Comparison of ENCODE assay signal across 20 cellular contexts in genomic region chr6:77461796-77462195, GRCh38. TPM values are rescaled to one million over a fixed set of nuclear protein-coding genes. Genes with fewer than 3 reads are reported as not detected.
DNase-seq lines count a peak whose midpoint lies in the region; ATAC-seq, FAIRE-seq and TF ChIP-seq lines count a peak whose summit lies in the region.
"Had no signal": no experiment of that assay in that cellular context is flagged by ENCODE, and none has a peak within 500 bp of the region (broad histone marks: within the 10 kb centered on the region; RNA-seq: fewer than 3 reads in every experiment).

No MANE protein-coding gene starts in this region.

- H3K4ac ChIP-seq in H1 (replicated peaks; ENCODE audit: insufficient read length, low read depth, low read length), result no peak overlapping the region

- H4K8ac ChIP-seq in H1 (ENCODE audit: extremely low read depth, insufficient read depth, low read length), result no peak overlapping the region

- no peak overlapping the region for H2BK15ac ChIP-seq in H1 (ENCODE audit: low read length)

- ATAC-seq in aorta (ENCODE audit: low FRiP score) (no peak), right lobe of liver (no peak)
- ATAC-seq: activated naive CD4-positive, alpha-beta T cell treated with anti-CD3 and anti-CD28 coated beads, Interleukin-2, amount 50 U/mL, for 72 hours; K562 had no signal

- H3K79me1 ChIP-seq in H1 (ENCODE audit: low read depth, low read length), result no peaks in the 10 kb centered on the region

- H3K4me1 ChIP-seq in mammary epithelial cell (ENCODE audit: insufficient read depth, low read length), result peaks cover 29% of the 10 kb centered on the region
- H3K4me1 ChIP-seq in breast epithelium, result no peaks in the 10 kb centered on the region
- H3K4me1 ChIP-seq in H1 (replicated peaks in 1 of 4; ENCODE audit: control insufficient read depth in 3 of 4, insufficient read depth in 4 of 4, low read length in 3 of 4), result peaks cover 0 to 5% (median 3%) of the 10 kb centered on the region in 4 experiments; a peak in 6 of 7 replicates
- peaks cover 11% of the 10 kb centered on the region for H3K4me1 ChIP-seq in mucosa of stomach (ENCODE audit: control insufficient read depth, insufficient read depth, low read length)
- peaks cover 0 to 5% of the 10 kb centered on the region in 2 donors for H3K4me1 ChIP-seq in aorta (ENCODE audit: control insufficient read depth in 1 of 2, insufficient read depth in 2 of 2, low read length in 2 of 2)
- peaks cover 0 to 17% (median 0%) of the 10 kb centered on the region in 4 donors for H3K4me1 ChIP-seq in right lobe of liver

- no peak overlapping the region for H2BK5ac ChIP-seq in H1 (ENCODE audit: low read depth, low read length)

- no peaks in the 10 kb centered on the region for H3K36me3 ChIP-seq in mammary epithelial cell (ENCODE audit: insufficient read depth, low read length)
- no peaks in the 10 kb centered on the region for H3K36me3 ChIP-seq in breast epithelium
- no peaks in the 10 kb centered on the region for H3K36me3 ChIP-seq in H1 (ENCODE audit: control insufficient read depth in 2 of 4, insufficient read depth in 4 of 4, low read length in 3 of 4)
- H3K36me3 ChIP-seq in mucosa of stomach (ENCODE audit: control insufficient read depth, insufficient read depth, low read length), result no peaks in the 10 kb centered on the region
- no peaks in the 10 kb centered on the region for H3K36me3 ChIP-seq in aorta (ENCODE audit: control insufficient read depth in 1 of 2, insufficient read depth in 2 of 2, low read length in 1 of 2)
- no peaks in the 10 kb centered on the region for H3K36me3 ChIP-seq in right lobe of liver
- H3K36me3 ChIP-seq: SJSA1, thyroid gland had no signal

- H3K14ac ChIP-seq in H1 (ENCODE audit: insufficient read length), result no peak overlapping the region

- no peak for TF ChIP-seq RAD21 in H1 (IDR thresholded peaks at IDR 0.05 in 1 of 2, conservative IDR thresholded peaks at IDR 0.05 in 1 of 2; ENCODE audit: low read depth in 2 of 2, low read length in 2 of 2)

- H3K23ac ChIP-seq in H1 (ENCODE audit: insufficient read length), result no peak overlapping the region

- POLR2A ChIA-PET in H1 (lab: Charles Lee; ENCODE audit: partially characterized antibody), result no interaction called here

- no peak for FAIRE-seq in H1 (lab: Jason Lieb, UNC)
- FAIRE-seq: endometrium, GM18507, islet of Langerhans, K562 had no signal

- H3K23me2 ChIP-seq in H1 (ENCODE audit: low read depth, low read length), result peaks cover 34% of the 10 kb centered on the region

- 88% methylated on average over 7 of the region's 8 CpGs for WGBS in mammary epithelial cell (ENCODE audit: low coverage, missing lambda C conversion rate)
- 63% methylated on average over 8 of the region's 8 CpGs; no CpG with 5 or more reads in 1 of the 2 experiments for WGBS in H1 (ENCODE audit: extremely low coverage in 1 of 2, insufficient coverage in 1 of 2, insufficient read length in 1 of 2, insufficient replicate concordance in 2 of 2, low coverage in 1 of 2, low lambda C conversion rate in 2 of 2, missing lambda C conversion rate in 1 of 2), 2 experiments
- 45 to 47% methylated on average over 8 of the region's 8 CpGs for WGBS in aorta, 2 donors
- WGBS in right lobe of liver (ENCODE audit: insufficient coverage, low coverage, low lambda C conversion rate, missing lambda C conversion rate), result 65% methylated on average over 7 of the region's 8 CpGs

- no peak overlapping the region for H2BK120ac ChIP-seq in H1 (replicated peaks; ENCODE audit: low read depth, low read length)

- H3K27ac ChIP-seq in mammary epithelial cell (ENCODE audit: insufficient read depth, low read depth, low read length) (no peak overlapping the region), breast epithelium (no peak overlapping the region), H1 (ENCODE audit: low read depth, low read length) (no peak overlapping the region), aorta (ENCODE audit: low read depth in 1 of 2, low read length in 2 of 2) (peak overlapping the region; percentile 13 to 18), right lobe of liver (no peak overlapping the region)
- H3K27ac ChIP-seq: SJSA1, thyroid gland had no signal

- dilution Hi-C loops in mammary epithelial cell (cut with HindIII; ENCODE audit: low sequenced_read_pairs), result no loop called here

- intact Hi-C loops in mammary epithelial cell (cut with micrococcal nuclease), result loop anchor here (10.0 kb wide), 4 partner anchors 113 to 1233 kb away; no protein-coding TSS in a partner anchor
- intact Hi-C loops in breast epithelium (cut with DNase I; ENCODE audit: low total_unique reads), result no loop called here
- intact Hi-C loops in aorta (cut with DNase I), result loop anchor here (5.0 to 10.0 kb wide), 6 partner anchors 577 to 1771 kb away; partner anchors contain the start of genes HMGN3 (in 1 of the 2) and PHIP (in 1 of the 2)
- intact Hi-C loops in right lobe of liver (cut with DNase I), result no loop called here

- no TSS peak for BruUV-seq in mammary epithelial cell (replicated peaks; lab: Mats Ljungman, UMichigan)

- no peaks in the 10 kb centered on the region for H4K20me1 ChIP-seq in mammary epithelial cell (ENCODE audit: insufficient read depth, low read length)
- no peaks in the 10 kb centered on the region for H4K20me1 ChIP-seq in H1 (replicated peaks in 1 of 2; ENCODE audit: control insufficient read depth in 1 of 2, insufficient read depth in 2 of 2, low read length in 2 of 2)

- H3K18ac ChIP-seq in H1 (ENCODE audit: extremely low read depth, low read length), result no peak overlapping the region

- H3K4me2 ChIP-seq in mammary epithelial cell (ENCODE audit: insufficient read depth, low read depth, low read length) (peak overlapping the region; percentile 91), H1 (ENCODE audit: insufficient read depth in 1 of 2, low read depth in 2 of 2, low read length in 2 of 2) (peak overlapping the region; percentile 99 to 100; a peak in 3 of 4 replicates)

- H3K4me3 ChIP-seq in mammary epithelial cell (replicated peaks in 1 of 3; ENCODE audit: insufficient read depth in 1 of 3, low read depth in 2 of 3, low read length in 3 of 3), result no peak overlapping the region
- no peak overlapping the region for H3K4me3 ChIP-seq in breast epithelium
- peak overlapping the region; percentile 73 to 91 (median 86); a peak in 6 of 8 replicates for H3K4me3 ChIP-seq in H1 (ENCODE audit: extremely low read depth in 1 of 4, insufficient read depth in 2 of 4, low read depth in 3 of 4, low read length in 4 of 4)
- H3K4me3 ChIP-seq in mucosa of stomach (ENCODE audit: low read length), result peak overlapping the region; percentile 16
- H3K4me3 ChIP-seq in aorta (ENCODE audit: low read length in 2 of 2), result peak overlapping the region; percentile 19 to 75
- H3K4me3 ChIP-seq in right lobe of liver, result no peak overlapping the region
- H3K4me3 ChIP-seq: K562, SJSA1, thyroid gland had no signal

- H4K5ac ChIP-seq in H1 (ENCODE audit: insufficient read length, low read depth, low read length), result no peak overlapping the region

- H3K9me3 ChIP-seq in mammary epithelial cell (replicated peaks; ENCODE audit: insufficient read depth, low read length), result no peaks in the 10 kb centered on the region
- H3K9me3 ChIP-seq in breast epithelium, result no peaks in the 10 kb centered on the region
- H3K9me3 ChIP-seq in H1 (ENCODE audit: insufficient read depth in 2 of 2, low read depth in 1 of 2, low read length in 1 of 2), result no peaks in the 10 kb centered on the region
- no peaks in the 10 kb centered on the region for H3K9me3 ChIP-seq in mucosa of stomach (ENCODE audit: control insufficient read depth, low read length)
- H3K9me3 ChIP-seq in aorta (ENCODE audit: control insufficient read depth, low read length), result no peaks in the 10 kb centered on the region
- H3K9me3 ChIP-seq in right lobe of liver, result no peaks in the 10 kb centered on the region
- H3K9me3 ChIP-seq: SJSA1, thyroid gland had no signal

- no peak for TF ChIP-seq EP300 in H1 (IDR thresholded peaks at IDR 0.05; ENCODE audit: borderline replicate concordance in 1 of 2, low read depth in 2 of 2, low read length in 2 of 2)

- TF ChIP-seq POLR2A in breast epithelium (IDR thresholded peaks at IDR 0.05), result no peak
- no peak for TF ChIP-seq POLR2A in H1 (IDR thresholded peaks at IDR 0.05; ENCODE audit: control extremely low read depth in 1 of 2, low read depth in 2 of 2, low read length in 2 of 2)
- TF ChIP-seq POLR2A in right lobe of liver (IDR thresholded peaks at IDR 0.05), result no peak

- in situ Hi-C loops in mammary epithelial cell (cut with MboI; ENCODE audit: low sequenced_read_pairs in 2 of 2), result loop anchor here (10.0 to 25.0 kb wide), 2 partner anchors 774 to 1353 kb away; no protein-coding TSS in a partner anchor

- no peak overlapping the region for H3K9ac ChIP-seq in mammary epithelial cell (ENCODE audit: insufficient read depth, low read length)
- H3K9ac ChIP-seq in H1 (replicated peaks in 1 of 4; ENCODE audit: extremely low read depth in 1 of 4, low read depth in 3 of 4, low read length in 3 of 4), result no peak overlapping the region
- no peak overlapping the region for H3K9ac ChIP-seq in mucosa of stomach (ENCODE audit: low read length)

- H2BK20ac ChIP-seq in H1 (ENCODE audit: low read length), result no peak overlapping the region

- H2AFZ ChIP-seq in mammary epithelial cell (ENCODE audit: low read depth, low read length) (peak overlapping the region; percentile 52), H1 (ENCODE audit: low read length) (no peak overlapping the region)

- TF ChIP-seq CTCF in mammary epithelial cell (conservative IDR thresholded peaks at IDR 0.05 in 1 of 2, IDR thresholded peaks at IDR 0.05 in 1 of 2; ENCODE audit: extremely low read depth in 1 of 2, insufficient read depth in 1 of 2, low read depth in 1 of 2, low read length in 2 of 2) (no peak), breast epithelium (IDR thresholded peaks at IDR 0.05) (no peak), H1 (IDR thresholded peaks at IDR 0.05; ENCODE audit: control extremely low read depth in 1 of 3, insufficient read depth in 1 of 3, low read depth in 1 of 3, low read length in 3 of 3) (no peak), right lobe of liver (IDR thresholded peaks at IDR 0.05) (no peak)

- H2AK5ac ChIP-seq in H1 (ENCODE audit: low read depth, low read length), result no peak overlapping the region

- DNase-seq in mammary epithelial cell, result no peak
- no peak for DNase-seq in breast epithelium (ENCODE audit: low spot score in 2 of 2)
- no peak for DNase-seq in H1 (ENCODE audit: low read depth in 1 of 2, low spot score in 2 of 2)
- no peak for DNase-seq in aorta
- DNase-seq in HT-29 (ENCODE audit: low spot score), result no peak
- DNase-seq in NCI-H82 treated with DMSO at 0.1 percent for 48 hours (lab: John Stamatoyannopoulos, UW; ENCODE audit: unreplicated experiment), result no peak
- no peak for DNase-seq in right lobe of liver
- DNase-seq: activated T-cell treated with anti-CD3 and anti-CD28 coated beads, Interleukin-2, amount 50 U/mL, for 24 hours; CD4-positive, CD25-positive, alpha-beta regulatory T cell; DMS79; NCI-H524 treated with DMSO at 0.1 percent for 48 hours; stimulated activated CD4-positive, alpha-beta T cell treated with anti-CD3 and anti-CD28 coated beads, Interleukin-4, amount 100 ng/mL, for 4 hours; thyroid gland had no signal

- CTCF ChIA-PET in mammary epithelial cell (lab: Charles Lee; ENCODE audit: low non-redundant PET), result no interaction called here
- CTCF ChIA-PET in H1 (lab: Charles Lee; ENCODE audit: partially characterized antibody), result interaction anchor here (0.6 to 8.3 kb wide), 12 partner anchors 9 to 1530 kb away, joined by 3 to 112 read pairs (median 3); partner anchors contain the start of gene MEI4

- no peak overlapping the region for H3K56ac ChIP-seq in H1 (replicated peaks; ENCODE audit: insufficient read length, low read depth, low read length)

- no peak overlapping the region for H2BK12ac ChIP-seq in H1 (ENCODE audit: low read depth, low read length)

- no peak overlapping the region for H4K91ac ChIP-seq in H1 (replicated peaks; ENCODE audit: insufficient read length, low read length)

- no peaks in the 10 kb centered on the region for H3K27me3 ChIP-seq in mammary epithelial cell (ENCODE audit: insufficient read depth, low read length)
- peaks cover 7 to 41% of the 10 kb centered on the region in 2 donors for H3K27me3 ChIP-seq in breast epithelium
- H3K27me3 ChIP-seq in H1 (replicated peaks in 1 of 4; ENCODE audit: control insufficient read depth in 3 of 4, extremely low read depth in 1 of 4, insufficient read depth in 3 of 4, low read length in 3 of 4), result peaks cover 4 to 41% (median 35%) of the 10 kb centered on the region in 4 experiments
- H3K27me3 ChIP-seq in mucosa of stomach (ENCODE audit: control insufficient read depth, insufficient read depth, low read length), result peaks cover 21% of the 10 kb centered on the region
- no peaks in the 10 kb centered on the region for H3K27me3 ChIP-seq in aorta (ENCODE audit: control insufficient read depth in 1 of 2, insufficient read depth in 2 of 2, low read length in 1 of 2)
- H3K27me3 ChIP-seq in right lobe of liver, result peaks cover 0 to 13% of the 10 kb centered on the region in 2 donors

- H3K79me2 ChIP-seq in mammary epithelial cell (ENCODE audit: insufficient read depth, low read length) (no peaks in the 10 kb centered on the region), H1 (ENCODE audit: control insufficient read depth in 1 of 2, insufficient read depth in 2 of 2, low read length in 2 of 2) (no peaks in the 10 kb centered on the region)

RNA-seq across cellular contexts. Expression of gene HTR1B, which starts 1.5 kb away (rescaled TPM):
- total RNA-seq in mammary epithelial cell (1 to 10 TPM in 1 of 2 donors, under 1 TPM in 1; 0.33 to 1.5 TPM), breast epithelium (under 1 TPM in 2 of 3 donors, not detected in 1; 0.15 to 0.33 TPM), aorta (10 to 100 TPM in 1 of 2 donors, 1 to 10 TPM in 1; 6.6 to 17.5 TPM), right lobe of liver (not detected)
- polyA plus RNA-seq in mammary epithelial cell (1.6 TPM), H1 (2011; rRNA removed) (1.4 and 1.7 TPM in 2 replicates), aorta (1 to 10 TPM in 1 of 2 donors, under 1 TPM in 1; 0.50 to 7.2 TPM)
- 2.5 TPM for polyA minus RNA-seq in mammary epithelial cell
- total RNA-seq in H1 (2021; fragmentation: NEBNext Ultra II Directional; extraction: Animal tissue kit (Norgen Biotek cat#: 25700)), result 1.1 and 1.6 TPM in 2 replicates
- 0.70 TPM for polyA plus RNA-seq in H1 (2011; cell fraction: cytosol; rRNA removed)
- polyA plus RNA-seq in H1 (2011; cell fraction: nucleus; rRNA removed), result 2.3 TPM
- polyA plus RNA-seq in H1 (2012, experiment 1 of 2), result 1.3 to 1.9 TPM (median 1.7 TPM) in 4 replicates
- 0.52 TPM for polyA plus RNA-seq in H1 (2012, experiment 2 of 2)
- 2.0 TPM for polyA plus RNA-seq in H1 (2013, experiment 1 of 2)
- 1.9 TPM for polyA plus RNA-seq in H1 (2013, experiment 2 of 2)
- 1.9 and 2.0 TPM in 2 replicates for polyA minus RNA-seq in H1 (2011; rRNA and poly(A)+ RNA removed)
- not detected for polyA minus RNA-seq in H1 (2011; cell fraction: cytosol; rRNA and poly(A)+ RNA removed)
- polyA minus RNA-seq in H1 (2011; cell fraction: nucleus; rRNA and poly(A)+ RNA removed), result 1.9 TPM
- total RNA-seq in HT-29 (2014; rRNA removed; shearing (Covaris generic)), result not detected in 2 replicates
- total RNA-seq: activated naive CD4-positive, alpha-beta T cell treated with anti-CD3 and anti-CD28 coated beads, Interleukin-2, amount 50 U/mL, for 72 hours; CD4-positive, CD25-positive, alpha-beta regulatory T cell; K562; SJSA1 had no signal
- polyA plus RNA-seq: CD4-positive, CD25-positive, alpha-beta regulatory T cell; K562 had no signal

Comparison
In these comparisons a context has a peak if more than half of its experiments do, and no peak if none do; other contexts are left out.
1. intact Hi-C loops: an anchor here in mammary epithelial cell (10.0 kb wide) and aorta (5.0 to 10.0 kb wide); none called in breast epithelium and right lobe of liver.
2. H3K27ac ChIP-seq: peak in aorta (2 of 2); none in mammary epithelial cell (single experiment), breast epithelium (0 of 2), H1 (single experiment) and right lobe of liver (0 of 3).
3. H3K4me3 ChIP-seq: peak in H1 (4 of 4), mucosa of stomach (single experiment) and aorta (2 of 2); none in mammary epithelial cell (0 of 3), breast epithelium (0 of 3) and right lobe of liver (0 of 3).